Comparison of ENCODE assay signal across 9 cellular contexts in genomic region chr1:167499657-167500056, GRCh38. TPM values are rescaled to one million over a fixed set of nuclear protein-coding genes. Genes with fewer than 3 reads are reported as not detected.
A peak's percentile ranks its signal among the peaks of the same experiment; 100 is the strongest.
DNase-seq lines count a peak whose midpoint lies in the region; ATAC-seq and TF ChIP-seq lines count a peak whose summit lies in the region.
"Had no signal": no experiment of that assay in that cellular context is flagged by ENCODE, and none has a peak within 500 bp of the region (broad histone marks: within the 10 kb centered on the region; RNA-seq: fewer than 3 reads in every experiment).

No MANE protein-coding gene starts in this region.

- no peak for DNase-seq in activated naive CD8-positive, alpha-beta T cell treated with anti-CD3 and anti-CD28 coated beads, Interleukin-2, amount 10 ng/mL, durations not matched to agents 7 days and 5 days
- DNase-seq in uterus (no peak), hippocampal formation (lab: John Stamatoyannopoulos, UW) (no peak), D341Med (ENCODE audit: low spot score) (no peak), HCEC 1CT (no peak)

- intact Hi-C loops in uterus (cut with DNase I; ENCODE audit: low total_unique reads) = no loop called here

- H3K36me3 Mint-ChIP-seq in activated naive CD8-positive, alpha-beta T cell treated with anti-CD3 and anti-CD28 coated beads, Interleukin-2, amount 10 ng/mL, durations not matched to agents 7 days and 5 days = peaks cover 42% of the 10 kb centered on the region

- POLR2A ChIA-PET in activated naive CD8-positive, alpha-beta T cell treated with anti-CD3 and anti-CD28 coated beads, Interleukin-2, amount 10 ng/mL, durations not matched to agents 7 days and 5 days (lab: Charles Lee) = interaction anchor here (0.7 to 5.0 kb wide), 8 partner anchors 11 to 282 kb away, joined by 3 to 66 read pairs (median 6); partner anchors contain the start of genes CD247 and POU2F1

- H3K27ac ChIP-seq in uterus = no peak overlapping the region
- H3K27ac ChIP-seq: vagina had no signal

- no peak for TF ChIP-seq CTCF in uterus (IDR thresholded peaks at IDR 0.05)

- peak overlapping the region; percentile 75 for H3K4me3 Mint-ChIP-seq in activated naive CD8-positive, alpha-beta T cell treated with anti-CD3 and anti-CD28 coated beads, Interleukin-2, amount 10 ng/mL, durations not matched to agents 7 days and 5 days

- no peaks in the 10 kb centered on the region for H3K9me3 ChIP-seq in uterus
- H3K9me3 ChIP-seq: vagina had no signal

- H3K4me1 ChIP-seq in uterus = no peaks in the 10 kb centered on the region
- H3K4me1 ChIP-seq: vagina had no signal

- no peaks in the 10 kb centered on the region for H3K9me3 Mint-ChIP-seq in activated naive CD8-positive, alpha-beta T cell treated with anti-CD3 and anti-CD28 coated beads, Interleukin-2, amount 10 ng/mL, durations not matched to agents 7 days and 5 days

- H3K4me3 ChIP-seq in uterus = no peak overlapping the region
- H3K4me3 ChIP-seq: vagina had no signal

- ATAC-seq in GM18498 (IDR thresholded peaks at IDR 0.05; ENCODE audit: unreplicated experiment) = peak; percentile 96
- ATAC-seq in GM21381 (IDR thresholded peaks at IDR 0.05; ENCODE audit: unreplicated experiment) = peak; percentile 97
- peak; percentile 93 for ATAC-seq in HG03457 (IDR thresholded peaks at IDR 0.05; ENCODE audit: unreplicated experiment)
- ATAC-seq in activated naive CD8-positive, alpha-beta T cell treated with anti-CD3 and anti-CD28 coated beads, Interleukin-2, amount 10 ng/mL, durations not matched to agents 7 days and 5 days (ENCODE audit: low read depth) = peak; percentile 64

- no peaks in the 10 kb centered on the region for H3K27me3 Mint-ChIP-seq in activated naive CD8-positive, alpha-beta T cell treated with anti-CD3 and anti-CD28 coated beads, Interleukin-2, amount 10 ng/mL, durations not matched to agents 7 days and 5 days

- TF ChIP-seq POLR2A in uterus (IDR thresholded peaks at IDR 0.05) = no peak

- no peaks in the 10 kb centered on the region for H3K36me3 ChIP-seq in uterus
- H3K36me3 ChIP-seq: vagina had no signal

- H3K4me1 Mint-ChIP-seq in activated naive CD8-positive, alpha-beta T cell treated with anti-CD3 and anti-CD28 coated beads, Interleukin-2, amount 10 ng/mL, durations not matched to agents 7 days and 5 days = peaks cover 85% of the 10 kb centered on the region

- peak overlapping the region; percentile 88 for H3K27ac Mint-ChIP-seq in activated naive CD8-positive, alpha-beta T cell treated with anti-CD3 and anti-CD28 coated beads, Interleukin-2, amount 10 ng/mL, durations not matched to agents 7 days and 5 days

- H3K27me3 ChIP-seq in uterus = no peaks in the 10 kb centered on the region
- H3K27me3 ChIP-seq: vagina had no signal

RNA-seq across cellular contexts. Expression of gene CD247, which starts 18.7 kb away (rescaled TPM):
- 100 to 1,000 TPM; 252 to 276 TPM for total RNA-seq in activated naive CD8-positive, alpha-beta T cell treated with anti-CD3 and anti-CD28 coated beads, Interleukin-2, amount 10 ng/mL, durations not matched to agents 7 days and 5 days
- total RNA-seq in uterus = 1 to 10 TPM in 2 of 4 donors, not detected in 2; 1.6 to 3.3 TPM

RNA-seq across cellular contexts. Expression of gene CREG1, which starts 53.9 kb away (rescaled TPM):
- 10 to 100 TPM in 1 of 2 experiments, 1 to 10 TPM in 1; 9.8 to 11.2 TPM for total RNA-seq in activated naive CD8-positive, alpha-beta T cell treated with anti-CD3 and anti-CD28 coated beads, Interleukin-2, amount 10 ng/mL, durations not matched to agents 7 days and 5 days
- total RNA-seq in uterus = 100 to 1,000 TPM in 2 of 4 donors, 10 to 100 TPM in 2; 72.7 to 161 (median 91.0) TPM

Comparison
In these comparisons a context has a peak if more than half of its experiments do, and no peak if none do; other contexts are left out.
1. RNA of gene CD247, which starts 18.7 kb away (total RNA-seq): 252 to 276 TPM in activated naive CD8-positive, alpha-beta T cell treated with anti-CD3 and anti-CD28 coated beads, Interleukin-2, amount 10 ng/mL, durations not matched to agents 7 days and 5 days; 1.6 to 3.3 TPM in uterus; every median in the first group is over 10 times any median in the second.
2. RNA of gene CREG1, which starts 53.9 kb away (total RNA-seq): 72.7 to 161 TPM in uterus; 9.8 to 11.2 TPM in activated naive CD8-positive, alpha-beta T cell treated with anti-CD3 and anti-CD28 coated beads, Interleukin-2, amount 10 ng/mL, durations not matched to agents 7 days and 5 days; every median in the first group is over 4 times any median in the second.
3. Peak in every context shown above with its lines, with median percentiles within 50 percentile points of each other: ATAC-seq.